Comparison of ENCODE assay signal across 7 cellular contexts in genomic region chr3:189355481-189356201, GRCh38.
DNase-seq lines count a peak whose midpoint lies in the region; ATAC-seq and TF ChIP-seq lines count a peak whose summit lies in the region.

No MANE protein-coding gene starts in this region.

- H3K36me3 ChIP-seq in gastroesophageal sphincter = no peaks in the 10 kb centered on the region

- ATAC-seq in gastroesophageal sphincter = peak; percentile 61
- no peak for ATAC-seq in HG02973 (IDR thresholded peaks at IDR 0.05; ENCODE audit: unreplicated experiment)

- no peak for TF ChIP-seq CTCF in gastroesophageal sphincter (IDR thresholded peaks at IDR 0.05)

- no peak for TF ChIP-seq POLR2A in gastroesophageal sphincter (IDR thresholded peaks at IDR 0.05)

- peaks cover 19% of the 10 kb centered on the region for H3K4me1 Mint-ChIP-seq in activated CD4-positive, alpha-beta memory T cell treated with anti-CD3 and anti-CD28 coated beads for 36 hours (ENCODE audit: low read depth)

- CTCF ChIA-PET in activated CD4-positive, alpha-beta memory T cell treated with anti-CD3 and anti-CD28 coated beads for 36 hours (lab: Charles Lee) = interaction anchor here (1.5 to 2.2 kb wide), 4 partner anchors 15 to 83 kb away, joined by 4 to 9 read pairs (median 6); no protein-coding TSS in a partner anchor

- no peaks in the 10 kb centered on the region for H3K9me3 ChIP-seq in gastroesophageal sphincter

- peak; percentile 86 for DNase-seq in LHCN-M2 (ENCODE audit: low read depth)
- peak; percentile 46 for DNase-seq in activated CD4-positive, alpha-beta memory T cell treated with anti-CD3 and anti-CD28 coated beads for 36 hours
- peak; percentile 15 for DNase-seq in stimulated activated CD4-positive, alpha-beta T cell treated with anti-CD3 and anti-CD28 coated beads, Interleukin-4, amount 100 ng/mL, for 1 hour
- no peak for DNase-seq in NCI-H2107 treated with DMSO at 0.1 percent for 48 hours (lab: John Stamatoyannopoulos, UW; ENCODE audit: unreplicated experiment)
- DNase-seq in NCI-H2107 (lab: John Stamatoyannopoulos, UW) = no peak

- H3K27ac Mint-ChIP-seq in activated CD4-positive, alpha-beta memory T cell treated with anti-CD3 and anti-CD28 coated beads for 36 hours = peak overlapping the region; percentile 62

- no peak for TF ChIP-seq EP300 in gastroesophageal sphincter (IDR thresholded peaks at IDR 0.05)

- no peaks in the 10 kb centered on the region for H3K9me3 Mint-ChIP-seq in activated CD4-positive, alpha-beta memory T cell treated with anti-CD3 and anti-CD28 coated beads for 36 hours

- no peak overlapping the region for H3K4me3 ChIP-seq in gastroesophageal sphincter

- H3K4me3 Mint-ChIP-seq in activated CD4-positive, alpha-beta memory T cell treated with anti-CD3 and anti-CD28 coated beads for 36 hours = peak overlapping the region; percentile 48

- no peak overlapping the region for H3K27ac ChIP-seq in gastroesophageal sphincter

- H3K27me3 Mint-ChIP-seq in activated CD4-positive, alpha-beta memory T cell treated with anti-CD3 and anti-CD28 coated beads for 36 hours = no peaks in the 10 kb centered on the region

- H3K27me3 ChIP-seq in gastroesophageal sphincter = no peaks in the 10 kb centered on the region

- intact Hi-C loops in activated CD4-positive, alpha-beta memory T cell treated with anti-CD3 and anti-CD28 coated beads for 36 hours (cut with micrococcal nuclease) = loop anchor here (1.0 to 2.0 kb wide), 2 partner anchors 24 to 31 kb away; no protein-coding TSS in a partner anchor

- H3K36me3 Mint-ChIP-seq in activated CD4-positive, alpha-beta memory T cell treated with anti-CD3 and anti-CD28 coated beads for 36 hours = no peaks in the 10 kb centered on the region

- POLR2A ChIA-PET in activated CD4-positive, alpha-beta memory T cell treated with anti-CD3 and anti-CD28 coated beads for 36 hours (lab: Charles Lee) = interaction anchor here (0.7 to 1.0 kb wide), 2 partner anchors 22 to 31 kb away, joined by 3 read pairs; no protein-coding TSS in a partner anchor

- 65 to 67% methylated on average over 5 to 6 of the region's 6 CpGs for WGBS in gastroesophageal sphincter (ENCODE audit: low coverage in 1 of 2), 2 donors

- peaks cover 0 to 10% (median 0%) of the 10 kb centered on the region in 3 donors for H3K4me1 ChIP-seq in gastroesophageal sphincter

Comparison
In these comparisons a context has a peak if more than half of its experiments do, and no peak if none do; other contexts are left out.
1. DNase-seq: peak in LHCN-M2 (single experiment), activated CD4-positive, alpha-beta memory T cell treated with anti-CD3 and anti-CD28 coated beads for 36 hours (single experiment) and stimulated activated CD4-positive, alpha-beta T cell treated with anti-CD3 and anti-CD28 coated beads, Interleukin-4, amount 100 ng/mL, for 1 hour (single experiment); none in NCI-H2107 treated with DMSO at 0.1 percent for 48 hours (single experiment) and NCI-H2107 (single experiment).